Comparison of ENCODE assay signal across 12 cellular contexts in genomic region chr11:17473071-17473744, GRCh38. TPM values are rescaled to one million over a fixed set of nuclear protein-coding genes. Genes with fewer than 3 reads are reported as not detected.
DNase-seq lines count a peak whose midpoint lies in the region; ATAC-seq, FAIRE-seq and TF ChIP-seq lines count a peak whose summit lies in the region.
"Had no signal": no experiment of that assay in that cellular context is flagged by ENCODE, and none has a peak within 500 bp of the region (broad histone marks: within the 10 kb centered on the region; RNA-seq: fewer than 3 reads in every experiment).

No MANE protein-coding gene starts in this region.

- H3K27me3 ChIP-seq in breast epithelium (peaks cover 0 to 33% of the 10 kb centered on the region in 2 donors), NT2/D1 (ENCODE audit: insufficient read depth, insufficient read length) (peaks cover 45% of the 10 kb centered on the region)

- DNase-seq in MCF 10A (ENCODE audit: unreplicated experiment) (peak; percentile 45), breast epithelium (ENCODE audit: low spot score in 2 of 2) (no peak), NT2/D1 (ENCODE audit: low read depth, low spot score) (peak; percentile 71), epithelial cell of proximal tubule (ENCODE audit: low read depth) (no peak), urothelium cell line (ENCODE audit: low spot score) (peak; percentile 72), GF-D8 (lab: John Stamatoyannopoulos, UW) (no peak), AML-193 (lab: John Stamatoyannopoulos, UW) (no peak), sciatic nerve (ENCODE audit: low spot score) (no peak)
- DNase-seq: activated effector memory CD4-positive, alpha-beta T cell treated with Interleukin-2 at 50 U/mL for 16 hours; SHP77 treated with DMSO at 0.1 percent for 48 hours had no signal

- no peak overlapping the region for H3K27ac ChIP-seq in breast epithelium
- H3K27ac ChIP-seq: HL-60, parathyroid adenoma had no signal

- H3K27ac Mint-ChIP-seq in MCF 10A (ENCODE audit: low read depth, unreplicated experiment) = no peak overlapping the region

- H3K9me3 ChIP-seq in breast epithelium (no peaks in the 10 kb centered on the region), NT2/D1 (ENCODE audit: insufficient read depth, low read length) (no peaks in the 10 kb centered on the region)

- POLR2A ChIA-PET in MCF 10A (lab: Yijun Ruan, JAX) = no interaction called here

- no peak overlapping the region for H3K4me3 Mint-ChIP-seq in MCF 10A (ENCODE audit: unreplicated experiment)

- TF ChIP-seq POLR2A in breast epithelium (IDR thresholded peaks at IDR 0.05) = no peak

- ATAC-seq in sciatic nerve = no peak

- no peaks in the 10 kb centered on the region for H3K36me3 Mint-ChIP-seq in MCF 10A (ENCODE audit: insufficient read depth, unreplicated experiment)

- intact Hi-C loops in MCF 10A (cut with micrococcal nuclease) (no loop called here), breast epithelium (cut with DNase I; ENCODE audit: low total_unique reads) (no loop called here), sciatic nerve (cut with DNase I) (no loop called here)

- H3K27me3 Mint-ChIP-seq in MCF 10A (ENCODE audit: insufficient read depth, unreplicated experiment) = peaks cover 57% of the 10 kb centered on the region

- FAIRE-seq in urothelium cell line (lab: Jason Lieb, UNC) = no peak

- no TSS peak for BruUV-seq in MCF 10A (replicated peaks; lab: Mats Ljungman, UMichigan)

- H3K36me3 ChIP-seq in breast epithelium (no peaks in the 10 kb centered on the region), NT2/D1 (ENCODE audit: insufficient read depth, insufficient read length, low read length) (no peaks in the 10 kb centered on the region)

- H3K9ac ChIP-seq in NT2/D1 (ENCODE audit: insufficient read length, low read depth) = no peak overlapping the region
- H3K9ac ChIP-seq: parathyroid adenoma had no signal

- no peaks in the 10 kb centered on the region for H3K4me1 Mint-ChIP-seq in MCF 10A (ENCODE audit: insufficient read depth, unreplicated experiment)

- no peaks in the 10 kb centered on the region for H3K9me3 Mint-ChIP-seq in MCF 10A (ENCODE audit: unreplicated experiment)

- H3K4me3 ChIP-seq in breast epithelium (no peak overlapping the region), NT2/D1 (ENCODE audit: insufficient read length, low read depth) (no peak overlapping the region), epithelial cell of proximal tubule (ENCODE audit: low read depth, low read length) (no peak overlapping the region)

- H3K4me1 ChIP-seq in breast epithelium (no peaks in the 10 kb centered on the region), NT2/D1 (ENCODE audit: insufficient read depth, insufficient read length) (no peaks in the 10 kb centered on the region)
- H3K4me1 ChIP-seq: parathyroid adenoma had no signal

- TF ChIP-seq CTCF in MCF 10A (IDR thresholded peaks at IDR 0.05; ENCODE audit: unreplicated experiment) (no peak), breast epithelium (IDR thresholded peaks at IDR 0.05) (no peak), epithelial cell of proximal tubule (conservative IDR thresholded peaks at IDR 0.05; ENCODE audit: low read depth, low read length) (peak; percentile 49)

- CTCF ChIA-PET in MCF 10A (lab: Yijun Ruan, JAX) = no interaction called here

RNA-seq across cellular contexts. Expression of gene ABCC8, which starts 3.4 kb away (rescaled TPM):
- not detected in 2 replicates for total RNA-seq in MCF 10A (2022)
- total RNA-seq in breast epithelium = 10 to 100 TPM in 2 of 3 donors, 1 to 10 TPM in 1; 3.8 to 10.8 (median 10.5) TPM
- not detected in 2 replicates for total RNA-seq in epithelial cell of proximal tubule
- 8.2 TPM for total RNA-seq in sciatic nerve

Comparison
In these comparisons a context has a peak if more than half of its experiments do, and no peak if none do; other contexts are left out.
1. DNase-seq: peak in MCF 10A (single experiment), NT2/D1 (single experiment) and urothelium cell line (single experiment); none in breast epithelium (0 of 2), epithelial cell of proximal tubule (single experiment), GF-D8 (single experiment), AML-193 (0 of 2) and sciatic nerve (single experiment).